1 cellular context compared by ENCODE assay signal in genomic region chrX:99795495-99795894, GRCh38.
TF ChIP-seq lines count a peak whose summit lies in the region.

No MANE protein-coding gene starts in this region.

TF ChIP-seq in SK-N-SH, 30 proteins besides CTCF, POLR2A, EP300 and RAD21 (continued from another document):
- TF ChIP-seq REST (IDR thresholded peaks at IDR 0.05; ENCODE audit: low read depth, low read length) (no peak), ELF1 (IDR thresholded peaks at IDR 0.05) (no peak), GATA2 (CRISPR knock-in tag; IDR thresholded peaks at IDR 0.05) (no peak)
